In the genomic region with DNA sequence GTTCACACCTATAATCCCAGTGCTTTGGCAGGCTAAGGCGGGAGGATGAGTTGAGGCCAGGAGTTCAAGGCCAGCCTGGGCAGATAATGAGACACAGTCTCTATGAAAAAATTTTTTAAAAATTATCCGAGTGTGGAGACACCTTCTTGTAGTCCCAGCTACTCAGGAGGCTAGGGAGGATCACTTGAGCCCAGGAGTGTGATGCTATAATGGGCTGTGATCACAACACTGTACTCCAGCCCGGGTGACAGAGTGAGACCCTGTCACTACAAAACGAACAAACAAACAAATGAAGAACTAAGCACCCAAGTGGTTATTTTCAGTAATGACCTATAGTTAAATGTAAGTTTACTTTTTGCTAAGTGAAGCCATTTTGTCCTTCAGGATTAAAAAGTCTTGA, we compare ENCODE assay signal across 3 cellular contexts.
"Had no signal": no experiment of that assay in that cellular context is flagged by ENCODE, and none has a peak within 500 bp of the region (broad histone marks: within the 10 kb centered on the region; RNA-seq: fewer than 3 reads in every experiment).

No MANE protein-coding gene starts in this region.

- DNase-seq: GDM1, GF-D8 had no signal

- ATAC-seq: GM12878 had no signal
